ENCODE assay signal across 2 cellular contexts in the genomic region with DNA sequence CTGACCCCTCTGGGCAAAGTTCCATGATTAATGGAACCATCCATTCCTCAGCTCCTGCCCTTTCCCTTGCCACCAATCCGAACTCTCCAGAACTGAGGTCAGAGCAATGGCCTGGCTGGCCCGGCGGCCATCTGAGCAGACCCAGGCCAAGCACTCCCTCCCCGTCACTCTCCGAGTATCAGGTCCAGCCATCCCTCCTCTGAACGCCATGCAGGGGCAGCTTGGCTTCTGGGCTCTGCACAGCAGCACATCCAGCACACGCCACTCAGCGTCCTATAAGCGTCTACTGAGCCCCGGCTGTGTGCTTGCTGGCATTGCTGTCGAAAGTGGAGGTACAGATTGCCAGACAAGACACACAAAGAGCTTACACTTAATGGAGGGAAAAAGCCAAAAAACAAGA.
TF ChIP-seq lines count a peak whose summit lies in the region.

No MANE protein-coding gene starts in this region.

TF ChIP-seq in SK-N-SH, 30 proteins besides CTCF, POLR2A, EP300 and RAD21 (continued from another document):
- TF ChIP-seq, protein P1, sequence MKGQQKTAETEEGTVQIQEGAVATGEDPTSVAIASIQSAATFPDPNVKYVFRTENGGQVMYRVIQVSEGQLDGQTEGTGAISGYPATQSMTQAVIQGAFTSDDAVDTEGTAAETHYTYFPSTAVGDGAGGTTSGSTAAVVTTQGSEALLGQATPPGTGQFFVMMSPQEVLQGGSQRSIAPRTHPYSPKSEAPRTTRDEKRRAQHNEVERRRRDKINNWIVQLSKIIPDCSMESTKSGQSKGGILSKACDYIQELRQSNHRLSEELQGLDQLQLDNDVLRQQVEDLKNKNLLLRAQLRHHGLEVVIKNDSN (IDR thresholded peaks at IDR 0.05; ENCODE audit: borderline replicate concordance, low read depth): no peak
- TF ChIP-seq FOSL2 (IDR thresholded peaks at IDR 0.05; ENCODE audit: borderline replicate concordance, low read depth) (no peak), SIN3A (IDR thresholded peaks at IDR 0.05; ENCODE audit: borderline replicate concordance, low read depth, low read length) (no peak), TEAD4 (IDR thresholded peaks at IDR 0.05; ENCODE audit: borderline replicate concordance, insufficient read depth) (no peak), SMC3 (IDR thresholded peaks at IDR 0.05; ENCODE audit: low read depth, low read length) (no peak), RCOR1 (IDR thresholded peaks at IDR 0.05; ENCODE audit: low read length) (no peak), RFX5 (IDR thresholded peaks at IDR 0.05; ENCODE audit: low read length) (no peak), POLR2AphosphoS5 (IDR thresholded peaks at IDR 0.05; ENCODE audit: low read depth, low read length) (no peak), NRF1 (IDR thresholded peaks at IDR 0.05; ENCODE audit: low read depth, low read length) (no peak)

TF ChIP-seq in SK-N-SH treated with all-trans-retinoic acid at 6 μM for 48 hours, 23 proteins besides CTCF, POLR2A, EP300 and RAD21 (continued from another document):
- TF ChIP-seq, protein P2, sequence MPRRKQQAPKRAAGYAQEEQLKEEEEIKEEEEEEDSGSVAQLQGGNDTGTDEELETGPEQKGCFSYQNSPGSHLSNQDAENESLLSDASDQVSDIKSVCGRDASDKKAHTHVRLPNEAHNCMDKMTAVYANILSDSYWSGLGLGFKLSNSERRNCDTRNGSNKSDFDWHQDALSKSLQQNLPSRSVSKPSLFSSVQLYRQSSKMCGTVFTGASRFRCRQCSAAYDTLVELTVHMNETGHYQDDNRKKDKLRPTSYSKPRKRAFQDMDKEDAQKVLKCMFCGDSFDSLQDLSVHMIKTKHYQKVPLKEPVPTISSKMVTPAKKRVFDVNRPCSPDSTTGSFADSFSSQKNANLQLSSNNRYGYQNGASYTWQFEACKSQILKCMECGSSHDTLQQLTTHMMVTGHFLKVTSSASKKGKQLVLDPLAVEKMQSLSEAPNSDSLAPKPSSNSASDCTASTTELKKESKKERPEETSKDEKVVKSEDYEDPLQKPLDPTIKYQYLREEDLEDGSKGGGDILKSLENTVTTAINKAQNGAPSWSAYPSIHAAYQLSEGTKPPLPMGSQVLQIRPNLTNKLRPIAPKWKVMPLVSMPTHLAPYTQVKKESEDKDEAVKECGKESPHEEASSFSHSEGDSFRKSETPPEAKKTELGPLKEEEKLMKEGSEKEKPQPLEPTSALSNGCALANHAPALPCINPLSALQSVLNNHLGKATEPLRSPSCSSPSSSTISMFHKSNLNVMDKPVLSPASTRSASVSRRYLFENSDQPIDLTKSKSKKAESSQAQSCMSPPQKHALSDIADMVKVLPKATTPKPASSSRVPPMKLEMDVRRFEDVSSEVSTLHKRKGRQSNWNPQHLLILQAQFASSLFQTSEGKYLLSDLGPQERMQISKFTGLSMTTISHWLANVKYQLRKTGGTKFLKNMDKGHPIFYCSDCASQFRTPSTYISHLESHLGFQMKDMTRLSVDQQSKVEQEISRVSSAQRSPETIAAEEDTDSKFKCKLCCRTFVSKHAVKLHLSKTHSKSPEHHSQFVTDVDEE (CRISPR knock-in tag; IDR thresholded peaks at IDR 0.05): no peak
- TF ChIP-seq, protein P3, sequence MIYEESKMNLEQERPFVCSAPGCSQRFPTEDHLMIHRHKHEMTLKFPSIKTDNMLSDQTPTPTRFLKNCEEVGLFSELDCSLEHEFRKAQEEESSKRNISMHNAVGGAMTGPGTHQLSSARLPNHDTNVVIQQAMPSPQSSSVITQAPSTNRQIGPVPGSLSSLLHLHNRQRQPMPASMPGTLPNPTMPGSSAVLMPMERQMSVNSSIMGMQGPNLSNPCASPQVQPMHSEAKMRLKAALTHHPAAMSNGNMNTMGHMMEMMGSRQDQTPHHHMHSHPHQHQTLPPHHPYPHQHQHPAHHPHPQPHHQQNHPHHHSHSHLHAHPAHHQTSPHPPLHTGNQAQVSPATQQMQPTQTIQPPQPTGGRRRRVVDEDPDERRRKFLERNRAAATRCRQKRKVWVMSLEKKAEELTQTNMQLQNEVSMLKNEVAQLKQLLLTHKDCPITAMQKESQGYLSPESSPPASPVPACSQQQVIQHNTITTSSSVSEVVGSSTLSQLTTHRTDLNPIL (CRISPR knock-in tag; IDR thresholded peaks at IDR 0.05; ENCODE audit: low read depth): no peak
- no peak for TF ChIP-seq OSR1 (CRISPR knock-in tag; IDR thresholded peaks at IDR 0.05)
- TF ChIP-seq BACH2 (CRISPR knock-in tag; IDR thresholded peaks at IDR 0.05; ENCODE audit: borderline replicate concordance): no peak
- TF ChIP-seq CSDC2 (CRISPR knock-in tag; IDR thresholded peaks at IDR 0.05): no peak
TF ChIP-seq in SK-N-SH treated with all-trans-retinoic acid at 6 μM for 48 hours: peak in this region for 0.
